9 cellular contexts compared by ENCODE assay signal in genomic region chr22:40953446-40953845, GRCh38. TPM values are rescaled to one million over a fixed set of nuclear protein-coding genes. Genes with fewer than 3 reads are reported as not detected.
DNase-seq lines count a peak whose midpoint lies in the region; TF ChIP-seq lines count a peak whose summit lies in the region.
"Had no signal": no experiment of that assay in that cellular context is flagged by ENCODE, and none has a peak within 500 bp of the region (broad histone marks: within the 10 kb centered on the region; RNA-seq: fewer than 3 reads in every experiment).

No MANE protein-coding gene starts in this region.

- no peaks in the 10 kb centered on the region for H4K20me1 ChIP-seq in mammary epithelial cell (ENCODE audit: insufficient read depth, low read length)

- H3K9ac ChIP-seq in mammary epithelial cell (ENCODE audit: insufficient read depth, low read length): no peak overlapping the region
- peak overlapping the region; percentile 30 for H3K9ac ChIP-seq in neuronal stem cell (ENCODE audit: low read depth, low read length, poor library complexity)

- H2AFZ ChIP-seq in mammary epithelial cell (ENCODE audit: low read depth, low read length) (no peak overlapping the region), neuronal stem cell (ENCODE audit: low read length) (no peak overlapping the region)

- H3K79me2 ChIP-seq in mammary epithelial cell (ENCODE audit: insufficient read depth, low read length): peaks cover 72% of the 10 kb centered on the region

- peak; percentile 50 for DNase-seq in EL
- no peak for DNase-seq in NB4 (ENCODE audit: low read depth)
- no peak for DNase-seq in mammary epithelial cell
- DNase-seq in neuronal stem cell (ENCODE audit: low spot score): no peak
- DNase-seq in D341Med (ENCODE audit: low spot score): no peak
- DNase-seq in H7: no peak
- no peak for DNase-seq in hippocampal formation (lab: John Stamatoyannopoulos, UW)
- DNase-seq: NCI-H2107 had no signal

- intact Hi-C loops in mammary epithelial cell (cut with micrococcal nuclease): no loop called here

- H3K27ac ChIP-seq in mammary epithelial cell (ENCODE audit: insufficient read depth, low read depth, low read length): no peak overlapping the region
- no peak overlapping the region for H3K27ac ChIP-seq in neuronal stem cell (replicated peaks; ENCODE audit: low read length)
- H3K27ac ChIP-seq: thoracic aorta had no signal

- no peak overlapping the region for H3K18ac ChIP-seq in neuronal stem cell (ENCODE audit: low read length)

- H3K4me2 ChIP-seq in mammary epithelial cell (ENCODE audit: insufficient read depth, low read depth, low read length) (peak overlapping the region; percentile 90), neuronal stem cell (ENCODE audit: insufficient read depth, low read length, poor library complexity, severe bottlenecking) (no peak overlapping the region)

- WGBS in mammary epithelial cell (ENCODE audit: low coverage, missing lambda C conversion rate): 50% methylated on average over 2 of the region's 2 CpGs
- WGBS in neuronal stem cell (ENCODE audit: extremely low coverage in 2 of 2, insufficient read length in 2 of 2, insufficient replicate concordance in 1 of 2), 2 donors: no CpG with 5 or more reads among the region's 2 CpGs

- no peak for TF ChIP-seq CTCF in NB4 (IDR thresholded peaks at IDR 0.05; ENCODE audit: low read depth, low read length)
- TF ChIP-seq CTCF in mammary epithelial cell (conservative IDR thresholded peaks at IDR 0.05 in 1 of 2, IDR thresholded peaks at IDR 0.05 in 1 of 2; ENCODE audit: extremely low read depth in 1 of 2, insufficient read depth in 1 of 2, low read depth in 1 of 2, low read length in 2 of 2): no peak

- H4K91ac ChIP-seq in neuronal stem cell (ENCODE audit: low read depth, low read length, poor library complexity): no peak overlapping the region

- H2BK12ac ChIP-seq in neuronal stem cell (ENCODE audit: low read length): no peak overlapping the region

- no peak overlapping the region for H2AK5ac ChIP-seq in neuronal stem cell (ENCODE audit: low read depth, low read length)

- H4K8ac ChIP-seq in neuronal stem cell (ENCODE audit: low read depth, low read length): no peak overlapping the region

- no peaks in the 10 kb centered on the region for H3K79me1 ChIP-seq in neuronal stem cell (ENCODE audit: low read depth, low read length)

- H3K14ac ChIP-seq in neuronal stem cell (ENCODE audit: low read length): no peak overlapping the region

- CTCF ChIA-PET in mammary epithelial cell (lab: Charles Lee; ENCODE audit: low non-redundant PET): no interaction called here

- no peak overlapping the region for H3K23ac ChIP-seq in neuronal stem cell (ENCODE audit: low read depth, low read length, poor library complexity)

- H3K4me3 ChIP-seq in NB4 (ENCODE audit: low read depth, low read length): peak overlapping the region; percentile 99
- no peak overlapping the region for H3K4me3 ChIP-seq in mammary epithelial cell (replicated peaks in 1 of 3; ENCODE audit: insufficient read depth in 1 of 3, low read depth in 2 of 3, low read length in 3 of 3)
- H3K4me3 ChIP-seq in neuronal stem cell (ENCODE audit: low read length in 2 of 2): no peak overlapping the region
- no peak overlapping the region for H3K4me3 ChIP-seq in H7 (ENCODE audit: insufficient read depth, low read depth, low read length)
- H3K4me3 ChIP-seq: thoracic aorta had no signal

- in situ Hi-C loops in mammary epithelial cell (cut with MboI; ENCODE audit: low sequenced_read_pairs in 2 of 2): loop anchor here (5.0 to 25.0 kb wide), 2 partner anchors 134 to 144 kb away; partner anchors contain the start of gene EP300 (in 1 of the 2)

- no peak for TF ChIP-seq POLR2A in NB4 (IDR thresholded peaks at IDR 0.05; ENCODE audit: extremely low read depth, insufficient read length)

- H3K27me3 ChIP-seq in mammary epithelial cell (ENCODE audit: insufficient read depth, low read length) (no peaks in the 10 kb centered on the region), neuronal stem cell (ENCODE audit: control insufficient read depth in 3 of 3, insufficient read depth in 3 of 3, low read depth in 1 of 3, low read length in 3 of 3) (no peaks in the 10 kb centered on the region), H7 (ENCODE audit: control insufficient read depth, insufficient read depth, low read length) (no peaks in the 10 kb centered on the region)

- dilution Hi-C loops in mammary epithelial cell (cut with HindIII; ENCODE audit: low sequenced_read_pairs): no loop called here

- H3K4me1 ChIP-seq in mammary epithelial cell (ENCODE audit: insufficient read depth, low read length) (peaks cover 11% of the 10 kb centered on the region), neuronal stem cell (ENCODE audit: control insufficient read depth in 2 of 2, insufficient read depth in 1 of 2, low read depth in 1 of 2, low read length in 2 of 2) (peaks cover 4% of the 10 kb centered on the region in 2 donors)

- H2BK5ac ChIP-seq in neuronal stem cell (ENCODE audit: low read length): no peak overlapping the region

- H2BK120ac ChIP-seq in neuronal stem cell (ENCODE audit: low read depth, low read length): no peak overlapping the region

- peaks cover 9% of the 10 kb centered on the region for H3K36me3 ChIP-seq in mammary epithelial cell (ENCODE audit: insufficient read depth, low read length)
- peaks cover 6 to 52% of the 10 kb centered on the region in 2 donors for H3K36me3 ChIP-seq in neuronal stem cell (replicated peaks in 1 of 2; ENCODE audit: control insufficient read depth in 2 of 2, insufficient read depth in 2 of 2, low read length in 2 of 2)
- peaks cover 10% of the 10 kb centered on the region for H3K36me3 ChIP-seq in H7 (replicated peaks; ENCODE audit: control insufficient read depth, insufficient read depth, low read length)

- BruUV-seq in mammary epithelial cell (replicated peaks; lab: Mats Ljungman, UMichigan): no TSS peak

- H3K4ac ChIP-seq in neuronal stem cell (ENCODE audit: low read length): no peak overlapping the region

- H2BK15ac ChIP-seq in neuronal stem cell (ENCODE audit: low read length): no peak overlapping the region

- H3K9me3 ChIP-seq in mammary epithelial cell (replicated peaks; ENCODE audit: insufficient read depth, low read length) (no peaks in the 10 kb centered on the region), neuronal stem cell (replicated peaks in 1 of 2; ENCODE audit: control insufficient read depth in 2 of 2, insufficient read depth in 1 of 2, low read depth in 1 of 2, low read length in 2 of 2) (no peaks in the 10 kb centered on the region)
- H3K9me3 ChIP-seq: thoracic aorta had no signal

RNA-seq across cellular contexts. Expression of gene RBX1, which starts 2.3 kb away (rescaled TPM):
- 10 to 100 TPM; 34.5 to 43.6 TPM for total RNA-seq in mammary epithelial cell
- polyA plus RNA-seq in mammary epithelial cell: 96.0 TPM
- 55.9 TPM for polyA minus RNA-seq in mammary epithelial cell
- 116 TPM for polyA plus RNA-seq in neuronal stem cell (2013, experiment 1 of 2)
- 120 TPM for polyA plus RNA-seq in neuronal stem cell (2013, experiment 2 of 2)
- total RNA-seq in H7 (2014; rRNA removed; shearing (Covaris generic)): 64.5 and 72.7 TPM in 2 replicates
